ENCODE assay signal across 22 cellular contexts in genomic region chr1:39328722-39329121, GRCh38.
DNase-seq lines count a peak whose midpoint lies in the region; ATAC-seq, FAIRE-seq and TF ChIP-seq lines count a peak whose summit lies in the region.
"Had no signal": no experiment of that assay in that cellular context is flagged by ENCODE, and none has a peak within 500 bp of the region (broad histone marks: within the 10 kb centered on the region; RNA-seq: fewer than 3 reads in every experiment).

No MANE protein-coding gene starts in this region.

- no peak for TF ChIP-seq CTCF in ascending aorta (IDR thresholded peaks at IDR 0.05)

- H3K4me3 Mint-ChIP-seq in activated naive CD8-positive, alpha-beta T cell = no peak overlapping the region
- H3K4me3 Mint-ChIP-seq in activated naive CD8-positive, alpha-beta T cell treated with anti-CD3 and anti-CD28 coated beads for 36 hours = no peak overlapping the region
- H3K4me3 Mint-ChIP-seq in natural killer cell treated with Interleukin-12 subunit alpha and Interleukin-12 subunit beta and Interleukin-15 and Interleukin-18, amount 100 ng/mL, for 72 hours = peak overlapping the region; percentile 79
- H3K4me3 Mint-ChIP-seq: stimulated activated naive CD8-positive, alpha-beta T cell treated with anti-CD3 and anti-CD28 coated beads, Interleukin-15, Interleukin-2, amounts not matched to agents 100 ng/mL and 50 ng/mL, for 24 hours; WTC11 had no signal

- H3K9me3 ChIP-seq in ascending aorta = no peaks in the 10 kb centered on the region
- H3K9me3 ChIP-seq: mucosa of descending colon had no signal

- H3K27ac ChIP-seq in ascending aorta = peak overlapping the region; percentile 26 to 57
- H3K27ac ChIP-seq: GM23248 had no signal

- H3K36me3 Mint-ChIP-seq in activated naive CD8-positive, alpha-beta T cell = peaks cover 5% of the 10 kb centered on the region
- H3K36me3 Mint-ChIP-seq in activated naive CD8-positive, alpha-beta T cell treated with anti-CD3 and anti-CD28 coated beads for 36 hours = peaks cover 20% of the 10 kb centered on the region
- H3K36me3 Mint-ChIP-seq in natural killer cell treated with Interleukin-12 subunit alpha and Interleukin-12 subunit beta and Interleukin-15 and Interleukin-18, amount 100 ng/mL, for 72 hours = peaks cover 35% of the 10 kb centered on the region

- no peak for DNase-seq in activated naive CD8-positive, alpha-beta T cell treated with anti-CD3 and anti-CD28 coated beads for 36 hours
- DNase-seq in ascending aorta (ENCODE audit: low spot score in 2 of 2) = no peak
- no peak for DNase-seq in natural killer cell treated with Interleukin-12 subunit alpha and Interleukin-12 subunit beta and Interleukin-15 and Interleukin-18, amount 100 ng/mL, for 72 hours (ENCODE audit: low spot score)
- DNase-seq in COLO668 (lab: John Stamatoyannopoulos, UW; ENCODE audit: unreplicated experiment) = no peak
- no peak for DNase-seq in head of caudate nucleus
- no peak for DNase-seq in HUDEP-2 (lab: John Stamatoyannopoulos, UW; ENCODE audit: unreplicated experiment in 76 of 76)
- no peak for DNase-seq in frontal cortex (ENCODE audit: low spot score in 2 of 2)
- DNase-seq: amygdala, GM23248, KBM-7, mucosa of descending colon, NCI-H1048, NCI-H2107, NCI-H82, posterior cingulate gyrus had no signal

- peaks cover 44 to 70% of the 10 kb centered on the region in 2 donors for H3K36me3 ChIP-seq in ascending aorta

- no peaks in the 10 kb centered on the region for H3K9me3 Mint-ChIP-seq in activated naive CD8-positive, alpha-beta T cell (ENCODE audit: low read depth)
- no peaks in the 10 kb centered on the region for H3K9me3 Mint-ChIP-seq in activated naive CD8-positive, alpha-beta T cell treated with anti-CD3 and anti-CD28 coated beads for 36 hours
- H3K9me3 Mint-ChIP-seq in natural killer cell treated with Interleukin-12 subunit alpha and Interleukin-12 subunit beta and Interleukin-15 and Interleukin-18, amount 100 ng/mL, for 72 hours = no peaks in the 10 kb centered on the region
- H3K9me3 Mint-ChIP-seq: stimulated activated naive CD8-positive, alpha-beta T cell treated with anti-CD3 and anti-CD28 coated beads, Interleukin-15, Interleukin-2, amounts not matched to agents 100 ng/mL and 50 ng/mL, for 24 hours; WTC11 had no signal

- no peaks in the 10 kb centered on the region for H3K27me3 Mint-ChIP-seq in activated naive CD8-positive, alpha-beta T cell
- H3K27me3 Mint-ChIP-seq in activated naive CD8-positive, alpha-beta T cell treated with anti-CD3 and anti-CD28 coated beads for 36 hours = no peaks in the 10 kb centered on the region
- no peaks in the 10 kb centered on the region for H3K27me3 Mint-ChIP-seq in natural killer cell treated with Interleukin-12 subunit alpha and Interleukin-12 subunit beta and Interleukin-15 and Interleukin-18, amount 100 ng/mL, for 72 hours
- H3K27me3 Mint-ChIP-seq: stimulated activated naive CD8-positive, alpha-beta T cell treated with anti-CD3 and anti-CD28 coated beads, Interleukin-15, Interleukin-2, amounts not matched to agents 100 ng/mL and 50 ng/mL, for 24 hours had no signal

- intact Hi-C loops in ascending aorta (cut with DNase I) = no loop called here
- intact Hi-C loops in head of caudate nucleus (cut with DNase I) = no loop called here

- H3K27ac Mint-ChIP-seq in activated naive CD8-positive, alpha-beta T cell = peak overlapping the region; percentile 46
- no peak overlapping the region for H3K27ac Mint-ChIP-seq in activated naive CD8-positive, alpha-beta T cell treated with anti-CD3 and anti-CD28 coated beads for 36 hours
- H3K27ac Mint-ChIP-seq in natural killer cell treated with Interleukin-12 subunit alpha and Interleukin-12 subunit beta and Interleukin-15 and Interleukin-18, amount 100 ng/mL, for 72 hours = peak overlapping the region in 1 of 2 donors; percentile 83

- no peak for ATAC-seq in natural killer cell treated with Interleukin-12 subunit alpha and Interleukin-12 subunit beta and Interleukin-15 and Interleukin-18, amount 100 ng/mL, for 72 hours
- ATAC-seq: GM12878, left lobe of liver, Panc1, WTC11 had no signal

- H3K4me1 Mint-ChIP-seq in activated naive CD8-positive, alpha-beta T cell (ENCODE audit: low read depth) = peaks cover 14% of the 10 kb centered on the region
- H3K4me1 Mint-ChIP-seq in activated naive CD8-positive, alpha-beta T cell treated with anti-CD3 and anti-CD28 coated beads for 36 hours = peaks cover 6% of the 10 kb centered on the region
- H3K4me1 Mint-ChIP-seq in natural killer cell treated with Interleukin-12 subunit alpha and Interleukin-12 subunit beta and Interleukin-15 and Interleukin-18, amount 100 ng/mL, for 72 hours (ENCODE audit: low read depth in 2 of 2) = peaks cover 46 to 55% of the 10 kb centered on the region in 2 donors
- H3K4me1 Mint-ChIP-seq: WTC11 had no signal

- peak overlapping the region; percentile 17 to 47 for H3K4me3 ChIP-seq in ascending aorta
- H3K4me3 ChIP-seq: GM12878, GM23248, mucosa of descending colon had no signal

- FAIRE-seq in frontal cortex (lab: Jason Lieb, UNC) = no peak
- FAIRE-seq: endometrium, GM12878 had no signal

- no peaks in the 10 kb centered on the region for H3K27me3 ChIP-seq in ascending aorta

- H3K4me1 ChIP-seq in ascending aorta = no peaks in the 10 kb centered on the region
